In the genomic region with DNA sequence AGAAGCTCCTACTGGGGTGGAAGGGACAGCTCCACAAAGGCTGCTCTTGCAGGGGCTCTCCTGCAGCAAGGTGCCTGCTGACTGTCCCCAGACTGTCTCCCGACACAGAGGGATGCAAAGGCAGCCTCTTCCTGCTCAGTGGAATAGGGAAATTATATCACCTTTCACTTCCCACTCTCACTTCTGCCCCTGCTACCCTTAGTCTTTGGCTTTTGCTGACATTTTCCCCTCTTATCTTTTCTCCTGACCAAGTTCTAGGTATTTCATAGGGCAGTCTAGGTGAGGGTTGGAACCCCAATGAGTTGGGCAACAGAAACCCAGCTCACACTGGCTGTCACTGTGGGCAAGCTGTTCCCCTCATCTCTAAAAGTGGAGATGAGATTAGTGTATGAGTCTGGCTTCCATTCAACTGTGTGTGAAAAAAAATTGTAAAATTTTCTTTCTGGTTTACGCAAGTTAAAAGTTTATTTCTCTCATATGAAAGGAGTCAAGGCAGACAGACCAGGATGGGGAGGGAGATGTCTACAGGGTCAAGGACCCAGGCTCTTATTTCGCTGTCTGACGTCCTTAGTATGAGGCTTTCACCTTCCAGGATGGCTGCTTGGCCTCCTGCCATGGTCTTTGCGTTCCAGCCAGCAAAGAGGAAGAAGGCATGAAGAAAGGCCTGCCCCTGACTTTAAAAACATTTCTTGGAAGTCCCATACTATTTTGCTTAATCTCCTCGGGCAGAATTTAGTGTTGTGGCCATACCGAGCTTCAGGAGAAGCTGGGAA, we compare ENCODE assay signal across 8 cellular contexts. TPM values are rescaled to one million over a fixed set of nuclear protein-coding genes. Genes with fewer than 3 reads are reported as not detected.
DNase-seq lines count a peak whose midpoint lies in the region; ATAC-seq, FAIRE-seq and TF ChIP-seq lines count a peak whose summit lies in the region.

No MANE protein-coding gene starts in this region.

- peak; percentile 69 for DNase-seq in DMS 273 (lab: John Stamatoyannopoulos, UW; ENCODE audit: unreplicated experiment)
- DNase-seq in DMS 273 treated with DMSO at 0.1 percent for 48 hours (lab: John Stamatoyannopoulos, UW) = no peak
- DNase-seq in amniotic epithelial cell (ENCODE audit: low read depth) = peak; percentile 90
- DNase-seq in iris pigment epithelial cell (ENCODE audit: low read depth) = peak; percentile 89
- DNase-seq in superior temporal gyrus (ENCODE audit: extremely low spot score) = peak; percentile 31
- DNase-seq in stimulated activated CD4-positive, alpha-beta T cell treated with anti-CD3 and anti-CD28 coated beads, Interleukin-4, amount 100 ng/mL, for 1 hour = no peak
- no peak for DNase-seq in GM12892 (ENCODE audit: insufficient read length)

- FAIRE-seq in GM12892 (lab: Jason Lieb, UNC) = no peak

- no peak for TF ChIP-seq POLR2A in GM12892 (IDR thresholded peaks at IDR 0.05; ENCODE audit: low read depth, low read length)

- no peak for ATAC-seq in GM18502 (IDR thresholded peaks at IDR 0.05; ENCODE audit: poor library complexity, unreplicated experiment)

RNA-seq across cellular contexts. Expression of a gene that starts 7.5 kb away (rescaled TPM):
- polyA plus RNA-seq in GM12892 (2012; ENCODE audit: missing spikeins) = 1.3 TPM

RNA-seq across cellular contexts. Expression of a gene that starts 50.0 kb away (rescaled TPM):
- polyA plus RNA-seq in GM12892 (2012; ENCODE audit: missing spikeins) = 91.3 TPM

RNA-seq across cellular contexts. Expression of a gene that starts 50.6 kb away (rescaled TPM):
- 26.8 TPM for polyA plus RNA-seq in GM12892 (2012; ENCODE audit: missing spikeins)

Comparison
In these comparisons a context has a peak if more than half of its experiments do, and no peak if none do; other contexts are left out.
1. DNase-seq: peak in DMS 273 (single experiment), amniotic epithelial cell (single experiment), iris pigment epithelial cell (single experiment) and superior temporal gyrus (single experiment); none in DMS 273 treated with DMSO at 0.1 percent for 48 hours (single experiment), stimulated activated CD4-positive, alpha-beta T cell treated with anti-CD3 and anti-CD28 coated beads, Interleukin-4, amount 100 ng/mL, for 1 hour (single experiment) and GM12892 (single experiment).